In the genomic region with DNA sequence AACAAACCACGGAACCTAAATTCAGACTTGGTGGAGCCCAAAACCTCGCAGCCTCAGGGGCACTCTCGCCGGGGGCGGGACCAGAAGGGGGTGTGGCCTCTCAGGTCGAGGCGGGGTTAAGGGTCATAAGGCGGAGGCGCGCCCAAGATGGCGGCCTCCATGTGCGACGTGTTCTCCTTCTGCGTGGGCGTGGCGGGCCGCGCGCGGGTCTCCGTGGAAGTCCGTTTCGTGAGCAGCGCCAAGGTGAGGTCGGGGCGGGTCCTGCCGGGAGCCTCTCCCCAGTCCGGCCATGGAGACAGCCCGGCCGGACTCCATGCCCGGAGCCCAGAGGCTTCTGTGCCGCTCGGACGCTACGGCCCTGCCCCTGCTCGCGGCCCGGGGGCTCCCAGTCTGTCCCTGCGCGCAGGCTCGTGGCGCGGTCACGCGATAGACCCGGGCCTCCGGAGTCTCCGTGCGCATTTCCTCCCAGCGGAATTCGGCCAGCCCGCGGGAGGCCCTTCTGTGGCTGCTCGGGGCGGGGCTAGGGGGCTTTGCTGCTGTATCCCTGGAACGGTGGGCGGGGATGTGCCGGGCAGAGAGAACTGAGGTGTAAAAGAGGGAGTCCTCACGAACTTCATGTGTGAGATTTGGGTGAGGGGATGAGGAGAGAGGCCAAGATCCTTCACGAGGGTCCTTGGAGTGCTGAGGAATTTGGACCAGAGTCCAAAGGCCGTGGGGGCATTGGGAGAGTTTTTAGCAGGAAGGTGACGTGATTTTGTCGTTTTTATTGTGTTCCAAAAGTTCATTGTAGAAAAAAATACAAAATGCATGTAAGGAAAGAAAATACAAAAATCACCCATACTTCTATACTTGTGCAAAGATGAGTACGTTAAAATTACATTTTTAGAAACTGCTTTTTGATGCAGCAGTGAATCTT, we compare ENCODE assay signal across 8 cellular contexts. TPM values are rescaled to one million over a fixed set of nuclear protein-coding genes. Genes with fewer than 3 reads are reported as not detected.
DNase-seq lines count a peak whose midpoint lies in the region; ATAC-seq, FAIRE-seq and TF ChIP-seq lines count a peak whose summit lies in the region.

A gene (plus strand): TSS at position 126 of the 916 bp plus-strand sequence. CDS start 22 bp downstream, at position 148.

- 0 out of 4 replicates have a peak, but pooled peaks have one; percentile 3 to 38 for TF ChIP-seq EP300 in HepG2 (IDR thresholded peaks at IDR 0.05; ENCODE audit: low read depth in 2 of 2, low read length in 2 of 2)
- no peak for TF ChIP-seq EP300 in HepG2 (CRISPR knock-in tag; IDR thresholded peaks at IDR 0.05; ENCODE audit: borderline replicate concordance)

- no TSS peak for BruUV-seq in HepG2 (replicated peaks; lab: Mats Ljungman, UMichigan)

- in situ Hi-C loops in HepG2 (cut with HindIII; ENCODE audit: extremely low pct_ligation_motif_present, low pct_unique_long_range_greater_than_20kb), result loop anchor here (5.0 kb wide), 1 partner anchor 37 kb away; no protein-coding TSS in a partner anchor

- FAIRE-seq in HepG2 (lab: Jason Lieb, UNC), result peak; percentile 66

- H4K20me1 ChIP-seq in HepG2 (ENCODE audit: insufficient read depth, low read length), result peaks cover 12% of the 10 kb centered on the region; the same call in 1 of the 2 replicates

- H3K4me1 ChIP-seq in HepG2 (ENCODE audit: insufficient read depth, low read length), result peaks cover 58% of the 10 kb centered on the region

- WGBS in HepG2 (ENCODE audit: low lambda C conversion rate), result 2% methylated on average over 35 of the region's 64 CpGs

- peaks cover 48% of the 10 kb centered on the region for H3K79me2 ChIP-seq in HepG2 (ENCODE audit: insufficient read depth, low read length)

- H3K9me3 ChIP-seq in HepG2 (ENCODE audit: low read length), result no peaks in the 10 kb centered on the region

- peak within 1 kb of the TSS; percentile 96 for H3K9ac ChIP-seq in HepG2 (ENCODE audit: insufficient read depth, low read depth, low read length)

- peaks cover 2 to 18% of the 10 kb centered on the region in 2 experiments for H3K36me3 ChIP-seq in HepG2 (replicated peaks in 1 of 2; ENCODE audit: control insufficient read depth in 1 of 2, insufficient read depth in 2 of 2, low read length in 2 of 2)

- POLR2A ChIA-PET in HepG2 (lab: Yijun Ruan, JAX), result interaction anchor here (0.8 to 4.5 kb wide), 19 partner anchors 10 to 183 kb away, joined by 3 to 125 read pairs (median 9); a partner anchor contains a TSS

- no peaks in the 10 kb centered on the region for H3K27me3 ChIP-seq in HepG2 (ENCODE audit: control insufficient read depth in 1 of 2, insufficient read depth in 2 of 2, low read length in 2 of 2)

- peak; percentile 90 for ATAC-seq in GM19043 (IDR thresholded peaks at IDR 0.05; ENCODE audit: low read depth, unreplicated experiment)
- ATAC-seq in HG03354 (IDR thresholded peaks at IDR 0.05; ENCODE audit: poor library complexity, severe bottlenecking, unreplicated experiment), result peak; percentile 96
- peak; percentile 70 for ATAC-seq in HepG2

- peak within 1 kb of the TSS; percentile 99 for H3K4me2 ChIP-seq in HepG2 (ENCODE audit: low read depth, low read length)

- TF ChIP-seq POLR2A in HepG2 (IDR thresholded peaks at IDR 0.05; ENCODE audit: insufficient read depth in 1 of 2, low read depth in 2 of 2, low read length in 2 of 2), result peak; percentile 94 to 95

- H3K27ac ChIP-seq in coronary artery (peak within 1 kb of the TSS; percentile 47 to 85), HepG2 (ENCODE audit: extremely low read length, insufficient read depth, low read length) (peak within 1 kb of the TSS; percentile 92)

- H2AFZ ChIP-seq in HepG2 (ENCODE audit: low read length), result peak within 1 kb of the TSS; percentile 55

- TF ChIP-seq RAD21 in HepG2 (CRISPR knock-in tag; IDR thresholded peaks at IDR 0.05), result peak; percentile 69; the same call in 1 of the 2 replicates

- TF ChIP-seq CTCF in coronary artery (IDR thresholded peaks at IDR 0.05), result no peak
- TF ChIP-seq CTCF in HepG2 (CRISPR knock-in tag; IDR thresholded peaks at IDR 0.05), result no peak; the same call in 1 of the 2 replicates

- H3K4me3 ChIP-seq in coronary artery, result peak within 1 kb of the TSS; percentile 92
- peak within 1 kb of the TSS; percentile 86 to 93 (median 91) for H3K4me3 ChIP-seq in HepG2 (replicated peaks in 1 of 3; ENCODE audit: insufficient read depth in 1 of 3, low read depth in 2 of 3, low read length in 3 of 3)

- CTCF ChIA-PET in HepG2 (lab: Yijun Ruan, JAX; ENCODE audit: low intra/inter-chr PET ratio, low total read pairs), result interaction anchor here (2.9 kb wide), 1 partner anchor 37 kb away, joined by 74 read pairs; no protein-coding TSS in a partner anchor

- DNase-seq in Ammon's horn (ENCODE audit: low spot score) (peak; percentile 91), NCI-H526 (lab: John Stamatoyannopoulos, UW) (peak; percentile 60 to 85), coronary artery (ENCODE audit: low spot score) (peak; percentile 89), HepG2 (ENCODE audit: low spot score) (peak; percentile 88)
- DNase-seq in activated CD4-positive, alpha-beta T cell treated with anti-CD3 and anti-CD28 coated beads for 48 hours, result peak; percentile 97
- peak; percentile 94 for DNase-seq in stimulated activated CD4-positive, alpha-beta T cell treated with anti-CD3 and anti-CD28 coated beads, Interleukin-4, amount 100 ng/mL, for 1 hour

- intact Hi-C loops in HepG2 (cut with micrococcal nuclease; ENCODE audit: unreplicated experiment), result loop anchor here (1.0 to 10.0 kb wide), 2 partner anchors 19 to 170 kb away; a partner anchor contains a TSS

TF ChIP-seq in HepG2, 621 proteins besides CTCF, POLR2A, EP300 and RAD21 (continues in another document):
- TF ChIP-seq DNMT1 (CRISPR knock-in tag; IDR thresholded peaks at IDR 0.05) (no peak), ZNF713 (CRISPR knock-in tag; IDR thresholded peaks at IDR 0.05) (peak; percentile 85; the same call in 1 of the 2 replicates), IRX3 (CRISPR knock-in tag; IDR thresholded peaks at IDR 0.05; ENCODE audit: borderline replicate concordance, low read depth) (no peak; the same call in 1 of the 2 replicates), CAMTA2 (CRISPR knock-in tag; IDR thresholded peaks at IDR 0.05; ENCODE audit: borderline replicate concordance) (no peak; the same call in 1 of the 2 replicates), NFRKB (IDR thresholded peaks at IDR 0.05) (no peak), SIX4 (CRISPR knock-in tag; IDR thresholded peaks at IDR 0.05) (peak; percentile 46; the same call in 1 of the 2 replicates), MBNL3 (CRISPR knock-in tag; conservative IDR thresholded peaks at IDR 0.05) (no peak), ZNF780A (CRISPR knock-in tag; IDR thresholded peaks at IDR 0.05) (no peak), ZEB1 (IDR thresholded peaks at IDR 0.05; ENCODE audit: insufficient replicate concordance, low read depth) (no peak), PHF8 (CRISPR knock-in tag; IDR thresholded peaks at IDR 0.05) (peak; percentile 98)

RNA-seq across cellular contexts. Expression of the gene that starts here (rescaled TPM):
- total RNA-seq in HepG2 (2016; rRNA removed; fragmentation: Illumina TruSeq; extraction: Trizol), result 70.4 and 70.6 TPM in 2 replicates
- 9.8 and 10.0 TPM in 2 replicates for total RNA-seq in HepG2 (2016; cell fraction: cytosol; rRNA removed; fragmentation: Illumina TruSeq; extraction: Trizol; ENCODE audit: low read depth)
- 60.2 and 71.8 TPM in 2 replicates for total RNA-seq in HepG2 (2016; cell fraction: insoluble cytoplasmic fraction; rRNA removed; fragmentation: Illumina TruSeq; extraction: Trizol)
- 27.7 and 31.2 TPM in 2 replicates for total RNA-seq in HepG2 (2016; cell fraction: membrane; rRNA removed; fragmentation: Illumina TruSeq; extraction: Trizol)
- 60.7 and 66.5 TPM in 2 replicates for total RNA-seq in HepG2 (2016; cell fraction: nucleus; rRNA removed; fragmentation: Illumina TruSeq; extraction: Trizol)
- polyA plus RNA-seq in HepG2 (2011; rRNA removed), result 55.8 and 62.2 TPM in 2 replicates
- polyA plus RNA-seq in HepG2 (2011; cell fraction: cytosol; rRNA removed), result 42.9 and 47.4 TPM in 2 replicates
- 96.0 and 102 TPM in 2 replicates for polyA plus RNA-seq in HepG2 (2011; cell fraction: nucleus; rRNA removed)
- polyA plus RNA-seq in HepG2 (2012), result 48.5 and 51.9 TPM in 2 replicates
- 8.0 TPM in 2 replicates for polyA plus RNA-seq in HepG2 (2016; cell fraction: cytosol; fragmentation: Illumina TruSeq; extraction: Trizol; ENCODE audit: low read depth)
- 52.6 and 65.1 TPM in 2 replicates for polyA plus RNA-seq in HepG2 (2016; cell fraction: insoluble cytoplasmic fraction; fragmentation: Illumina TruSeq; extraction: Trizol; ENCODE audit: low read depth)
- polyA plus RNA-seq in HepG2 (2016; cell fraction: membrane; fragmentation: Illumina TruSeq; extraction: Trizol; ENCODE audit: low read depth), result 20.7 and 22.3 TPM in 2 replicates
- polyA plus RNA-seq in HepG2 (2016; cell fraction: nucleus; fragmentation: Illumina TruSeq; extraction: Trizol; ENCODE audit: insufficient read depth, low read depth), result 82.3 and 84.7 TPM in 2 replicates
- 57.7 and 119 TPM in 2 replicates for polyA minus RNA-seq in HepG2 (2011; rRNA and poly(A)+ RNA removed; ENCODE audit: low replicate concordance)
- 18.6 and 21.6 TPM in 2 replicates for polyA minus RNA-seq in HepG2 (2011; cell fraction: cytosol; rRNA and poly(A)+ RNA removed)
- 78.0 and 87.9 TPM in 2 replicates for polyA minus RNA-seq in HepG2 (2011; cell fraction: nucleus; rRNA and poly(A)+ RNA removed)

Comparison
In these comparisons a context has a peak if more than half of its experiments do, and no peak if none do; other contexts are left out.
1. Peak in every context shown above with its lines: DNase-seq, ATAC-seq, H3K4me3 ChIP-seq and H3K27ac ChIP-seq.